28 cellular contexts compared by ENCODE assay signal in the genomic region with DNA sequence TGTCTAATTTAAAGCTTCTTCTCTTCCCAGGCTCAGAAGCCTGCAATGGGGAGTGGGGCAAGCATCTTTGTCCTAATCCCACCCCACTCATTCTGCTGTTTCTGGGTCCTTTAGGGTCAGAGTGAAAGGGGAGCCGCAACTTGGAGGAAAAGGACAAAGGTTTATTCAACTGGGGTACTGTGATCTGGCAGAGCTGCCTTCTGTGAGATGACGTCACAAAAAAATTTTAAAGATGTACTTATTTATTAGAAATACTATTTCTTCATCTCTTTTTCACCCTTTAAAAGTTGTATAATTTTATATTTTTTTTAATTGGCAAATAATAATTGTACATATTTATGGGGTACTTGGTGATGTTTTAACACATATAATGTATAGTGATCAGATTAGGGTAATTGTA.
"Had no signal": no experiment of that assay in that cellular context is flagged by ENCODE, and none has a peak within 500 bp of the region (broad histone marks: within the 10 kb centered on the region; RNA-seq: fewer than 3 reads in every experiment).

No MANE protein-coding gene starts in this region.

- DNase-seq: colonic mucosa; cortex of kidney; dermis blood vessel endothelial cell; dorsolateral prefrontal cortex; effector CD4-positive, alpha-beta T cell; effector CD8-positive, alpha-beta T cell; effector memory CD4-positive, alpha-beta T cell; effector memory CD8-positive, alpha-beta T cell; endodermal cell; erythroblast; esophagus squamous epithelium; foreskin fibroblast; foreskin keratinocyte; foreskin melanocyte; gastrocnemius medialis; glutamatergic neuron; head of caudate nucleus; heart left ventricle had no signal

- H3K27ac ChIP-seq: colonic mucosa, coronary artery, dorsolateral prefrontal cortex, epithelial cell of prostate, esophagus muscularis mucosa, esophagus squamous epithelium, foreskin keratinocyte, gastrocnemius medialis, gastroesophageal sphincter, heart left ventricle had no signal

- H3K4me1 Mint-ChIP-seq: endodermal cell had no signal

- H3K4me3 ChIP-seq: colonic mucosa, coronary artery, dorsolateral prefrontal cortex, esophagus muscularis mucosa, esophagus squamous epithelium, gastrocnemius medialis, gastroesophageal sphincter, heart left ventricle had no signal

- H3K27me3 Mint-ChIP-seq: dendritic cell treated with granulocyte-macrophage colony-stimulating factor and Interleukin-4, amounts not matched to agents 40 ng/mL and 50 ng/mL, for 4 days; effector memory CD8-positive, alpha-beta T cell had no signal

- ATAC-seq: effector memory CD8-positive, alpha-beta T cell; esophagus mucosa; foreskin keratinocyte; gastrocnemius medialis; gastroesophageal sphincter; heart left ventricle had no signal

- H3K9me3 ChIP-seq: colonic mucosa, esophagus muscularis mucosa, esophagus squamous epithelium, gastrocnemius medialis, gastroesophageal sphincter, heart left ventricle had no signal

- H3K27me3 ChIP-seq: colonic mucosa, esophagus muscularis mucosa, esophagus squamous epithelium, foreskin keratinocyte, gastrocnemius medialis, gastroesophageal sphincter, heart left ventricle had no signal

- H3K4me3 Mint-ChIP-seq: dendritic cell treated with granulocyte-macrophage colony-stimulating factor and Interleukin-4, amounts not matched to agents 40 ng/mL and 50 ng/mL, for 4 days; effector memory CD8-positive, alpha-beta T cell; endodermal cell had no signal

- H3K36me3 ChIP-seq: colonic mucosa, esophagus muscularis mucosa, esophagus squamous epithelium, gastrocnemius medialis, gastroesophageal sphincter, heart left ventricle had no signal

- H3K9me3 Mint-ChIP-seq: endodermal cell had no signal

- FAIRE-seq: colon, endometrium, endothelial cell of umbilical vein, frontal cortex had no signal

- H3K4me1 ChIP-seq: colonic mucosa, esophagus muscularis mucosa, esophagus squamous epithelium, foreskin keratinocyte, gastrocnemius medialis, gastroesophageal sphincter, heart left ventricle had no signal

- H3K27ac Mint-ChIP-seq: dendritic cell treated with granulocyte-macrophage colony-stimulating factor and Interleukin-4, amounts not matched to agents 40 ng/mL and 50 ng/mL, for 4 days; effector memory CD8-positive, alpha-beta T cell; endodermal cell had no signal
